In genomic region chr12:130872179-130873096, GRCh38 we compare ENCODE assay signal across 8 cellular contexts. TPM values are rescaled to one million over a fixed set of nuclear protein-coding genes. Genes with fewer than 3 reads are reported as not detected.
DNase-seq lines count a peak whose midpoint lies in the region; ATAC-seq and TF ChIP-seq lines count a peak whose summit lies in the region.

No MANE protein-coding gene starts in this region.

- H3K27me3 Mint-ChIP-seq in activated naive CD8-positive, alpha-beta T cell treated with anti-CD3 and anti-CD28 coated beads for 36 hours = peaks cover 5% of the 10 kb centered on the region

- H3K27ac ChIP-seq in PC-9 (peak overlapping the region; percentile 73), cardiac muscle cell (peak overlapping the region; percentile 95)

- peak; percentile 30 for ATAC-seq in HG02798 (IDR thresholded peaks at IDR 0.05; ENCODE audit: poor library complexity, unreplicated experiment)

- POLR2A ChIA-PET in PC-9 (lab: Charles Lee; ENCODE audit: unreplicated experiment) = no interaction called here

- no peaks in the 10 kb centered on the region for H3K9me2 ChIP-seq in PC-9 (ENCODE audit: insufficient read depth)

- H3K36me3 ChIP-seq in PC-9 (ENCODE audit: low read depth) (peaks cover 49% of the 10 kb centered on the region), cardiac muscle cell (peaks cover 35% of the 10 kb centered on the region)

- peaks cover 65% of the 10 kb centered on the region for H3K36me3 Mint-ChIP-seq in activated naive CD8-positive, alpha-beta T cell treated with anti-CD3 and anti-CD28 coated beads for 36 hours

- H3K4me1 Mint-ChIP-seq in activated naive CD8-positive, alpha-beta T cell treated with anti-CD3 and anti-CD28 coated beads for 36 hours = peaks cover 58% of the 10 kb centered on the region

- no TSS peak for BruUV-seq in PC-9 (replicated peaks; lab: Mats Ljungman, UMichigan)

- H3K27ac Mint-ChIP-seq in activated naive CD8-positive, alpha-beta T cell treated with anti-CD3 and anti-CD28 coated beads for 36 hours = peak overlapping the region; percentile 99

- H3K79me2 ChIP-seq in PC-9 (ENCODE audit: low read depth) = peaks cover 22% of the 10 kb centered on the region

- H3K27me3 ChIP-seq in PC-9 (ENCODE audit: insufficient read depth, low read depth) = no peaks in the 10 kb centered on the region
- H3K27me3 ChIP-seq in cardiac muscle cell = no peaks in the 10 kb centered on the region

- TF ChIP-seq CTCF in PC-9 (conservative IDR thresholded peaks at IDR 0.05) (no peak), cardiac muscle cell (IDR thresholded peaks at IDR 0.05; ENCODE audit: low read depth, low read length) (no peak)

- peak; percentile 41 for DNase-seq in NCI-H2196 (lab: John Stamatoyannopoulos, UW; ENCODE audit: unreplicated experiment)
- DNase-seq in NCI-H2196 treated with DMSO at 0.1 percent for 48 hours (lab: John Stamatoyannopoulos, UW; ENCODE audit: unreplicated experiment) = no peak
- peak in 1 of 2 experiments; percentile 33 for DNase-seq in PC-9
- peak; percentile 61 for DNase-seq in activated naive CD8-positive, alpha-beta T cell treated with anti-CD3 and anti-CD28 coated beads for 36 hours
- peak; percentile 33 to 74 for DNase-seq in cardiac muscle cell (ENCODE audit: low read depth in 1 of 2, low spot score in 1 of 2)
- DNase-seq in pons (ENCODE audit: low spot score) = peak; percentile 22
- no peak for DNase-seq in mesenteric fat pad (ENCODE audit: low spot score)

- peaks cover 44% of the 10 kb centered on the region for H4K20me1 ChIP-seq in PC-9 (ENCODE audit: insufficient read depth)

- peak overlapping the region; percentile 96 for H3K4me2 ChIP-seq in PC-9

- CTCF ChIA-PET in PC-9 (lab: Charles Lee) = no interaction called here

- no peaks in the 10 kb centered on the region for H3K9me3 ChIP-seq in PC-9 (ENCODE audit: insufficient read depth, low read depth)
- H3K9me3 ChIP-seq in cardiac muscle cell (ENCODE audit: low read depth) = no peaks in the 10 kb centered on the region

- H2AFZ ChIP-seq in PC-9 = peak overlapping the region; percentile 74

- H3K4me1 ChIP-seq in PC-9 (replicated peaks; ENCODE audit: insufficient read depth) (peaks cover 15% of the 10 kb centered on the region), cardiac muscle cell (ENCODE audit: low read depth) (peaks cover 5% of the 10 kb centered on the region)

- H3F3A ChIP-seq in PC-9 (ENCODE audit: insufficient read depth, low read depth) = peaks cover 48% of the 10 kb centered on the region

- H3K4me3 ChIP-seq in PC-9 = peak overlapping the region; percentile 99
- H3K4me3 ChIP-seq in cardiac muscle cell = peak overlapping the region; percentile 97

- intact Hi-C loops in PC-9 (cut with micrococcal nuclease; ENCODE audit: unreplicated experiment) = loop anchor here (5.0 kb wide), 2 partner anchors 35 to 55 kb away; partner anchors contain the start of gene STX2

- H3K9me3 Mint-ChIP-seq in activated naive CD8-positive, alpha-beta T cell treated with anti-CD3 and anti-CD28 coated beads for 36 hours = peaks cover 3% of the 10 kb centered on the region

- peak overlapping the region; percentile 98 for H3K4me3 Mint-ChIP-seq in activated naive CD8-positive, alpha-beta T cell treated with anti-CD3 and anti-CD28 coated beads for 36 hours

RNA-seq across cellular contexts. Expression of gene RAN, which starts 0.6 kb away (rescaled TPM):
- total RNA-seq in PC-9 (2021) (894 and 1,079 TPM in 2 replicates), cardiac muscle cell (189 and 260 TPM in 2 replicates), mesenteric fat pad (472 TPM)
- total RNA-seq in activated naive CD8-positive, alpha-beta T cell treated with anti-CD3 and anti-CD28 coated beads for 36 hours = 1,000 to 10,000 TPM; 2,531 to 2,575 TPM
- 785 and 1,009 TPM in 2 replicates for polyA plus RNA-seq in cardiac muscle cell

RNA-seq across cellular contexts. Expression of gene STX2, which starts 33.4 kb away (rescaled TPM):
- 8.2 and 9.7 TPM in 2 replicates for total RNA-seq in PC-9 (2021)
- 10 to 100 TPM; 13.8 to 14.0 TPM for total RNA-seq in activated naive CD8-positive, alpha-beta T cell treated with anti-CD3 and anti-CD28 coated beads for 36 hours
- 15.9 and 19.0 TPM in 2 replicates for total RNA-seq in cardiac muscle cell
- 20.8 and 23.7 TPM in 2 replicates for polyA plus RNA-seq in cardiac muscle cell
- total RNA-seq in mesenteric fat pad = 29.7 TPM

Comparison
In these comparisons a context has a peak if more than half of its experiments do, and no peak if none do; other contexts are left out.
1. DNase-seq: peak in NCI-H2196 (single experiment), activated naive CD8-positive, alpha-beta T cell treated with anti-CD3 and anti-CD28 coated beads for 36 hours (single experiment), cardiac muscle cell (2 of 2) and pons (single experiment); none in NCI-H2196 treated with DMSO at 0.1 percent for 48 hours (single experiment) and mesenteric fat pad (single experiment).